8 cellular contexts compared by ENCODE assay signal in genomic region chr6:152636675-152637421, GRCh38. TPM values are rescaled to one million over a fixed set of nuclear protein-coding genes. Genes with fewer than 3 reads are reported as not detected.
A peak's percentile ranks its signal among the peaks of the same experiment; 100 is the strongest.
DNase-seq lines count a peak whose midpoint lies in the region; ATAC-seq and TF ChIP-seq lines count a peak whose summit lies in the region.

TSS of gene SYNE1 (minus strand) at chr6:152637362. CDS start at chr6:152628331, 9,031 bp downstream.

- H3K4me3 ChIP-seq in HUES48 (ENCODE audit: low read depth, low read length) (peak within 1 kb of the TSS; percentile 75), right atrium auricular region (peak within 1 kb of the TSS; percentile 50 to 75)

- TF ChIP-seq CTCF in right atrium auricular region (IDR thresholded peaks at IDR 0.05) = no peak

- H3K9me3 ChIP-seq in HUES48 (ENCODE audit: control insufficient read depth, insufficient read depth, low read length) (no peaks in the 10 kb centered on the region), right atrium auricular region (no peaks in the 10 kb centered on the region)

- intact Hi-C loops in posterior vena cava (cut with DNase I) = no loop called here

- DNase-seq in activated CD4-positive, CD25-positive, alpha-beta regulatory T cell (lab: John Stamatoyannopoulos, UW) = no peak
- DNase-seq in right atrium auricular region (ENCODE audit: low spot score) (no peak), posterior vena cava (ENCODE audit: low spot score) (peak; percentile 83), NCI-H2196 (lab: John Stamatoyannopoulos, UW; ENCODE audit: unreplicated experiment) (no peak)
- DNase-seq in stimulated activated naive CD4-positive, alpha-beta T cell treated with Interleukin-2 at 50 U/mL for 16 hours (lab: John Stamatoyannopoulos, UW) = no peak

- H3K27me3 ChIP-seq in HUES48 (ENCODE audit: control insufficient read depth, insufficient read depth, low read length) (peaks cover 52% of the 10 kb centered on the region), right atrium auricular region (no peaks in the 10 kb centered on the region)

- peaks cover 7% of the 10 kb centered on the region for H3K4me1 ChIP-seq in HUES48 (ENCODE audit: control insufficient read depth, insufficient read depth, low read length)
- H3K4me1 ChIP-seq in right atrium auricular region = peaks cover 0 to 15% of the 10 kb centered on the region in 2 donors

- H3K36me3 ChIP-seq in HUES48 (ENCODE audit: control insufficient read depth, insufficient read depth, low read length) (no peaks in the 10 kb centered on the region), right atrium auricular region (no peaks in the 10 kb centered on the region)

- ATAC-seq in activated CD4-positive, CD25-positive, alpha-beta regulatory T cell treated with anti-CD3 and anti-CD28 coated beads, Interleukin-2, amount 50 U/mL, for 24 hours = peak; percentile 21 to 37

- no peak within 1 kb of the TSS for H3K27ac ChIP-seq in HUES48 (ENCODE audit: low read depth, low read length)
- H3K27ac ChIP-seq in angular gyrus (ENCODE audit: low read depth, low read length) = peak within 1 kb of the TSS; percentile 75
- H3K27ac ChIP-seq in right atrium auricular region = peak within 1 kb of the TSS; percentile 63 to 73

- H3K9ac ChIP-seq in HUES48 (ENCODE audit: low read depth, low read length) = no peak within 1 kb of the TSS

RNA-seq across cellular contexts. Expression of gene SYNE1, which starts in this region (rescaled TPM):
- total RNA-seq in right atrium auricular region (100 to 1,000 TPM; 135 to 160 TPM), posterior vena cava (100 to 1,000 TPM; 135 to 184 TPM)
